ENCODE assay signal across 1 cellular context in the genomic region with DNA sequence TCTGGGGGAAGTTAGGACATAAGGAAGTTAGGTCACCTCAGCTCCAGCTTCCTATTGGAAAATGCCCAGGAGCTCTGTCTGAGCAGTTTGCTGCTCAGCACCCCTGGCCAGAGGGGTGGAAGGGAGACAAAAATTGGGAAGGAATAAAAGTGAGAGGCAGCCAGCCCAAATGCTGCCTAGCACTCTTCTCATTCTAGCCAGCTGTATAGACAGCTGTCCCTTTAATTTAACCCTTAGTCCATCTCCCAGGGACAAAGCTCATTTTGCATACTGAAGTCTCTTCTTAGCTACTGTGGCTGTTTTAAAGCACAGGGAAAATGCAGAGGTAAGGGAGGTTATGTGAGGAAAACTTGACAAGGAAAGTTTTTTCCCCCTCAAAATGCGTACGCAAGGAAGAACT.
TF ChIP-seq lines count a peak whose summit lies in the region.

No MANE protein-coding gene starts in this region.

TF ChIP-seq in H1, 55 proteins besides CTCF, POLR2A, EP300 and RAD21 (continued from another document):
- TF ChIP-seq, protein P1, sequence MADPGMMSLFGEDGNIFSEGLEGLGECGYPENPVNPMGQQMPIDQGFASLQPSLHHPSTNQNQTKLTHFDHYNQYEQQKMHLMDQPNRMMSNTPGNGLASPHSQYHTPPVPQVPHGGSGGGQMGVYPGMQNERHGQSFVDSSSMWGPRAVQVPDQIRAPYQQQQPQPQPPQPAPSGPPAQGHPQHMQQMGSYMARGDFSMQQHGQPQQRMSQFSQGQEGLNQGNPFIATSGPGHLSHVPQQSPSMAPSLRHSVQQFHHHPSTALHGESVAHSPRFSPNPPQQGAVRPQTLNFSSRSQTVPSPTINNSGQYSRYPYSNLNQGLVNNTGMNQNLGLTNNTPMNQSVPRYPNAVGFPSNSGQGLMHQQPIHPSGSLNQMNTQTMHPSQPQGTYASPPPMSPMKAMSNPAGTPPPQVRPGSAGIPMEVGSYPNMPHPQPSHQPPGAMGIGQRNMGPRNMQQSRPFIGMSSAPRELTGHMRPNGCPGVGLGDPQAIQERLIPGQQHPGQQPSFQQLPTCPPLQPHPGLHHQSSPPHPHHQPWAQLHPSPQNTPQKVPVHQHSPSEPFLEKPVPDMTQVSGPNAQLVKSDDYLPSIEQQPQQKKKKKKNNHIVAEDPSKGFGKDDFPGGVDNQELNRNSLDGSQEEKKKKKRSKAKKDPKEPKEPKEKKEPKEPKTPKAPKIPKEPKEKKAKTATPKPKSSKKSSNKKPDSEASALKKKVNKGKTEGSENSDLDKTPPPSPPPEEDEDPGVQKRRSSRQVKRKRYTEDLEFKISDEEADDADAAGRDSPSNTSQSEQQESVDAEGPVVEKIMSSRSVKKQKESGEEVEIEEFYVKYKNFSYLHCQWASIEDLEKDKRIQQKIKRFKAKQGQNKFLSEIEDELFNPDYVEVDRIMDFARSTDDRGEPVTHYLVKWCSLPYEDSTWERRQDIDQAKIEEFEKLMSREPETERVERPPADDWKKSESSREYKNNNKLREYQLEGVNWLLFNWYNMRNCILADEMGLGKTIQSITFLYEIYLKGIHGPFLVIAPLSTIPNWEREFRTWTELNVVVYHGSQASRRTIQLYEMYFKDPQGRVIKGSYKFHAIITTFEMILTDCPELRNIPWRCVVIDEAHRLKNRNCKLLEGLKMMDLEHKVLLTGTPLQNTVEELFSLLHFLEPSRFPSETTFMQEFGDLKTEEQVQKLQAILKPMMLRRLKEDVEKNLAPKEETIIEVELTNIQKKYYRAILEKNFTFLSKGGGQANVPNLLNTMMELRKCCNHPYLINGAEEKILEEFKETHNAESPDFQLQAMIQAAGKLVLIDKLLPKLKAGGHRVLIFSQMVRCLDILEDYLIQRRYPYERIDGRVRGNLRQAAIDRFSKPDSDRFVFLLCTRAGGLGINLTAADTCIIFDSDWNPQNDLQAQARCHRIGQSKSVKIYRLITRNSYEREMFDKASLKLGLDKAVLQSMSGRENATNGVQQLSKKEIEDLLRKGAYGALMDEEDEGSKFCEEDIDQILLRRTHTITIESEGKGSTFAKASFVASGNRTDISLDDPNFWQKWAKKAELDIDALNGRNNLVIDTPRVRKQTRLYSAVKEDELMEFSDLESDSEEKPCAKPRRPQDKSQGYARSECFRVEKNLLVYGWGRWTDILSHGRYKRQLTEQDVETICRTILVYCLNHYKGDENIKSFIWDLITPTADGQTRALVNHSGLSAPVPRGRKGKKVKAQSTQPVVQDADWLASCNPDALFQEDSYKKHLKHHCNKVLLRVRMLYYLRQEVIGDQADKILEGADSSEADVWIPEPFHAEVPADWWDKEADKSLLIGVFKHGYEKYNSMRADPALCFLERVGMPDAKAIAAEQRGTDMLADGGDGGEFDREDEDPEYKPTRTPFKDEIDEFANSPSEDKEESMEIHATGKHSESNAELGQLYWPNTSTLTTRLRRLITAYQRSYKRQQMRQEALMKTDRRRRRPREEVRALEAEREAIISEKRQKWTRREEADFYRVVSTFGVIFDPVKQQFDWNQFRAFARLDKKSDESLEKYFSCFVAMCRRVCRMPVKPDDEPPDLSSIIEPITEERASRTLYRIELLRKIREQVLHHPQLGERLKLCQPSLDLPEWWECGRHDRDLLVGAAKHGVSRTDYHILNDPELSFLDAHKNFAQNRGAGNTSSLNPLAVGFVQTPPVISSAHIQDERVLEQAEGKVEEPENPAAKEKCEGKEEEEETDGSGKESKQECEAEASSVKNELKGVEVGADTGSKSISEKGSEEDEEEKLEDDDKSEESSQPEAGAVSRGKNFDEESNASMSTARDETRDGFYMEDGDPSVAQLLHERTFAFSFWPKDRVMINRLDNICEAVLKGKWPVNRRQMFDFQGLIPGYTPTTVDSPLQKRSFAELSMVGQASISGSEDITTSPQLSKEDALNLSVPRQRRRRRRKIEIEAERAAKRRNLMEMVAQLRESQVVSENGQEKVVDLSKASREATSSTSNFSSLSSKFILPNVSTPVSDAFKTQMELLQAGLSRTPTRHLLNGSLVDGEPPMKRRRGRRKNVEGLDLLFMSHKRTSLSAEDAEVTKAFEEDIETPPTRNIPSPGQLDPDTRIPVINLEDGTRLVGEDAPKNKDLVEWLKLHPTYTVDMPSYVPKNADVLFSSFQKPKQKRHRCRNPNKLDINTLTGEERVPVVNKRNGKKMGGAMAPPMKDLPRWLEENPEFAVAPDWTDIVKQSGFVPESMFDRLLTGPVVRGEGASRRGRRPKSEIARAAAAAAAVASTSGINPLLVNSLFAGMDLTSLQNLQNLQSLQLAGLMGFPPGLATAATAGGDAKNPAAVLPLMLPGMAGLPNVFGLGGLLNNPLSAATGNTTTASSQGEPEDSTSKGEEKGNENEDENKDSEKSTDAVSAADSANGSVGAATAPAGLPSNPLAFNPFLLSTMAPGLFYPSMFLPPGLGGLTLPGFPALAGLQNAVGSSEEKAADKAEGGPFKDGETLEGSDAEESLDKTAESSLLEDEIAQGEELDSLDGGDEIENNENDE (IDR thresholded peaks at IDR 0.05; ENCODE audit: insufficient replicate concordance, low read length) = no peak
- TF ChIP-seq MAFK (IDR thresholded peaks at IDR 0.05; ENCODE audit: low read depth, low read length) = no peak
- TF ChIP-seq KDM5A (IDR thresholded peaks at IDR 0.05; ENCODE audit: low read length) = no peak
- TF ChIP-seq BCL11A (IDR thresholded peaks at IDR 0.05; ENCODE audit: low read depth in 2 of 2, low read length in 2 of 2) = no peak
- TF ChIP-seq HDAC2 (IDR thresholded peaks at IDR 0.05; ENCODE audit: borderline replicate concordance in 1 of 2, low read depth in 2 of 2, low read length in 2 of 2) = no peak
- TF ChIP-seq EGR1 (IDR thresholded peaks at IDR 0.05; ENCODE audit: borderline replicate concordance, low read depth, low read length) = no peak
TF ChIP-seq in H1: peak in this region for 0.
